In genomic region chr15:60359738-60360137, GRCh38 we compare ENCODE assay signal across 8 cellular contexts. TPM values are rescaled to one million over a fixed set of nuclear protein-coding genes. Genes with fewer than 3 reads are reported as not detected.
DNase-seq lines count a peak whose midpoint lies in the region; ATAC-seq, FAIRE-seq and TF ChIP-seq lines count a peak whose summit lies in the region.
"Not testable (repeated sequence)": the region's sequence is repeated elsewhere in the genome, so short reads cannot be mapped to it uniquely, and the experiment has no call there.

No MANE protein-coding gene starts in this region.

- POLR2A ChIA-PET in activated B cell treated with CpG ODN at 0.5 μM for 24 hours (lab: Charles Lee); K562 (lab: Yijun Ruan, JAX): not testable (repeated sequence)

- CTCF ChIA-PET in activated B cell treated with CpG ODN at 0.5 μM for 24 hours (lab: Charles Lee) = interaction anchor here (0.6 to 8.4 kb wide), 15 partner anchors 9 to 670 kb away, joined by 3 to 140 read pairs (median 4); no protein-coding TSS in a partner anchor
- CTCF ChIA-PET in K562 (lab: Yijun Ruan, JAX; ENCODE audit: low intra/inter-chr PET ratio) = interaction anchor here (1.0 to 2.5 kb wide), 2 partner anchors 85 to 161 kb away, joined by 4 to 16 read pairs; no protein-coding TSS in a partner anchor

- WGBS in K562 (ENCODE audit: insufficient coverage, low coverage, missing lambda C conversion rate) = 82% methylated on average over 8 of the region's 10 CpGs

- H3K27ac Mint-ChIP-seq in activated B cell treated with CpG ODN at 0.5 μM for 24 hours; neural crest cell (ENCODE audit: unreplicated experiment): not testable (repeated sequence)

- BruUV-seq in K562 (replicated peaks; lab: Mats Ljungman, UMichigan) = not testable (repeated sequence)

- H3K27ac ChIP-seq in K562 (ENCODE audit: extremely low read depth, low read depth, low read length) = not testable (repeated sequence)

- TF ChIP-seq POLR2A in K562 (conservative IDR thresholded peaks at IDR 0.05) = not testable (repeated sequence)

- H3K4me2 ChIP-seq in K562 (ENCODE audit: insufficient read depth, low read length) = not testable (repeated sequence)

- peaks cover 91% of the 10 kb centered on the region for H3K36me3 Mint-ChIP-seq in activated B cell treated with CpG ODN at 0.5 μM for 24 hours (ENCODE audit: low read depth)
- not testable (repeated sequence) for H3K36me3 Mint-ChIP-seq in neural crest cell (ENCODE audit: low read depth)

- H3K79me2 ChIP-seq in K562 (ENCODE audit: control insufficient read depth, insufficient read depth, low read length) = not testable (repeated sequence)

- H3K9me1 ChIP-seq in K562 (ENCODE audit: control insufficient read depth, insufficient read depth, low read length) = not testable (repeated sequence)

- not testable (repeated sequence) for H3K9ac ChIP-seq in K562 (ENCODE audit: insufficient read depth in 1 of 2, low read depth in 2 of 2, low read length in 2 of 2)

- H2AFZ ChIP-seq in K562 (ENCODE audit: low read depth, low read length) = not testable (repeated sequence)

- not testable (repeated sequence) for TF ChIP-seq CTCF in activated B cell treated with CpG ODN at 0.5 μM for 24 hours (IDR thresholded peaks at IDR 0.05)
- TF ChIP-seq CTCF in K562 (IDR thresholded peaks at IDR 0.05 in 2 of 3, conservative IDR thresholded peaks at IDR 0.05 in 1 of 3; ENCODE audit: insufficient read depth in 2 of 3, low read depth in 1 of 3, low read length in 3 of 3) (peak; percentile 62 to 77 (median 65)), neural crest cell (conservative IDR thresholded peaks at IDR 0.05) (peak; percentile 80)

- not testable (repeated sequence) for H4K20me1 ChIP-seq in K562 (replicated peaks; ENCODE audit: control insufficient read depth, insufficient read depth, low read length)

- in situ Hi-C loops in K562 (cut with MboI) = loop anchor here (5.0 kb wide), 1 partner anchor 153 kb away; no protein-coding TSS in a partner anchor

- peak; percentile 72 for ATAC-seq in activated B cell treated with CpG ODN at 0.5 μM for 24 hours (ENCODE audit: low read depth)
- ATAC-seq in K562 = peak; percentile 85
- peak; percentile 67 for ATAC-seq in Right ventricle myocardium inferior

- DNase-seq in DMS53 (lab: John Stamatoyannopoulos, UW) (peak; percentile 72), NCI-H69 (lab: John Stamatoyannopoulos, UW) (peak; percentile 78), K562 (ENCODE audit: extremely low read depth in 1 of 4, low spot score in 3 of 4) (peak; percentile 27 to 66 (median 36)), neural crest cell (ENCODE audit: low read depth, low spot score) (peak; percentile 48), superior temporal gyrus (ENCODE audit: extremely low spot score) (peak; percentile 89)
- DNase-seq in Jurkat, Clone E6-1 (ENCODE audit: low read depth, low spot score) = peak; percentile 69
- not testable (repeated sequence) for DNase-seq in activated B cell treated with CpG ODN at 0.5 μM for 24 hours; Right ventricle myocardium inferior (ENCODE audit: missing footprints)

- H3K4me3 Mint-ChIP-seq in activated B cell treated with CpG ODN at 0.5 μM for 24 hours, neural crest cell: not testable (repeated sequence)

- FAIRE-seq in K562 (lab: Jason Lieb, UNC) = peak; percentile 88

- not testable (repeated sequence) for H3K9me3 ChIP-seq in K562 (replicated peaks; ENCODE audit: control insufficient read depth, insufficient read depth, low read depth, low read length)

- H3K4me3 ChIP-seq in Jurkat, Clone E6-1 (ENCODE audit: low read length); K562: not testable (repeated sequence)

- not testable (repeated sequence) for H3K4me1 Mint-ChIP-seq in activated B cell treated with CpG ODN at 0.5 μM for 24 hours
- H3K4me1 Mint-ChIP-seq in neural crest cell = peaks cover 12% of the 10 kb centered on the region

- H3K36me3 ChIP-seq in K562 (ENCODE audit: control insufficient read depth, insufficient read depth, low read length) = peaks cover 91% of the 10 kb centered on the region

- H3K27me3 Mint-ChIP-seq in activated B cell treated with CpG ODN at 0.5 μM for 24 hours; neural crest cell (ENCODE audit: low read depth): not testable (repeated sequence)

- not testable (repeated sequence) for H3K27me3 ChIP-seq in K562 (ENCODE audit: control insufficient read depth in 2 of 2, insufficient read depth in 2 of 2, low read length in 2 of 2)

- not testable (repeated sequence) for TF ChIP-seq EP300 in K562 (IDR thresholded peaks at IDR 0.05; ENCODE audit: low read length)

- H3K9me3 Mint-ChIP-seq in activated B cell treated with CpG ODN at 0.5 μM for 24 hours, neural crest cell: not testable (repeated sequence)

- H3K4me1 ChIP-seq in K562 (replicated peaks in 1 of 2; ENCODE audit: control insufficient read depth in 2 of 2, insufficient read depth in 2 of 2, low read length in 2 of 2) = not testable (repeated sequence)

- peak; percentile 55 to 84 for TF ChIP-seq RAD21 in K562 (CRISPR knock-in tag; conservative IDR thresholded peaks at IDR 0.05 in 1 of 2, IDR thresholded peaks at IDR 0.05 in 1 of 2)

- intact Hi-C loops in activated B cell treated with CpG ODN at 0.5 μM for 24 hours (cut with micrococcal nuclease) (loop anchor here (1.0 to 10.0 kb wide), 4 partner anchors 85 to 1475 kb away; no protein-coding TSS in a partner anchor), K562 (cut with micrococcal nuclease) (loop anchor here (1.0 to 5.0 kb wide), 3 partner anchors 85 to 161 kb away; no protein-coding TSS in a partner anchor), Right ventricle myocardium inferior (cut with DNase I) (loop anchor here (1.0 to 5.0 kb wide), 2 partner anchors 85 to 1473 kb away; no protein-coding TSS in a partner anchor)

TF ChIP-seq in K562, 482 proteins besides CTCF, POLR2A, EP300 and RAD21:
- TF ChIP-seq SMC3 (conservative IDR thresholded peaks at IDR 0.05; ENCODE audit: insufficient read depth, low read depth, low read length) = peak; percentile 71
- peak; percentile 21; the same call in 1 of the 2 replicates for TF ChIP-seq STAG1 (CRISPR knock-in tag; IDR thresholded peaks at IDR 0.05; ENCODE audit: borderline replicate concordance)
- TF ChIP-seq DEAF1 (CRISPR knock-in tag; IDR thresholded peaks at IDR 0.05) = 0 out of 2 replicates have a peak, but pooled peaks have one; percentile 5

RNA-seq across cellular contexts. Expression of gene ANXA2, which starts 38.0 kb away (rescaled TPM):
- 177 TPM for polyA plus RNA-seq in Jurkat, Clone E6-1 (2012; ENCODE audit: insufficient read depth, insufficient read length)
- total RNA-seq in activated B cell treated with CpG ODN at 0.5 μM for 24 hours (218 and 231 TPM in 2 replicates), K562 (2014; rRNA removed) (348 and 357 TPM in 2 replicates), K562 (2014; rRNA removed; fragmentation: Illumina TruSeq; extraction: Trizol) (452 and 478 TPM in 2 replicates), K562 (2015; rRNA removed; fragmentation: Illumina TruSeq; extraction: Trizol) (361 and 377 TPM in 2 replicates), K562 (2021) (298 and 301 TPM in 2 replicates), Right ventricle myocardium inferior (212 TPM), neural crest cell (122 and 129 TPM in 2 replicates)
- 164 and 212 TPM in 2 replicates for total RNA-seq in K562 (2011; cell fraction: chromatin; rRNA removed; ENCODE audit: low replicate concordance)
- 137 and 142 TPM in 2 replicates for total RNA-seq in K562 (2011; cell fraction: nucleolus; rRNA removed)
- total RNA-seq in K562 (2011; cell fraction: nucleoplasm; rRNA removed) = 205 and 289 TPM in 2 replicates
- polyA plus RNA-seq in K562 (2011; rRNA removed) (505 and 549 TPM in 2 replicates), K562 (2014; fragmentation: Illumina TruSeq; extraction: Trizol) (545 and 579 TPM in 2 replicates), K562 (2014; fragmentation: Nextera tagmentation; extraction: Ambion mirVana) (1,000 to 10,000 TPM in 1 of 2 experiments, 100 to 1,000 TPM in 1; 826 to 1,102 TPM), K562 (2014; rRNA removed) (451 and 471 TPM in 2 replicates)
- 382 and 535 TPM in 2 replicates for polyA plus RNA-seq in K562 (2011; cell fraction: cytosol; rRNA removed)
- 156 and 264 TPM in 2 replicates for polyA plus RNA-seq in K562 (2011; cell fraction: nucleus; rRNA removed)
- polyA plus RNA-seq in K562 (2012) = 225 and 402 TPM in 2 replicates
- polyA minus RNA-seq in K562 (2011; rRNA and poly(A)+ RNA removed) = 663 and 682 TPM in 2 replicates
- polyA minus RNA-seq in K562 (2011; cell fraction: cytosol; rRNA and poly(A)+ RNA removed) = 189 and 192 TPM in 2 replicates
- 71.9 and 132 TPM in 2 replicates for polyA minus RNA-seq in K562 (2011; cell fraction: nucleus; rRNA and poly(A)+ RNA removed)
